In genomic region chr16:15141586-15141985, GRCh38 we compare ENCODE assay signal across 21 cellular contexts. TPM values are rescaled to one million over a fixed set of nuclear protein-coding genes. Genes with fewer than 3 reads are reported as not detected.
DNase-seq lines count a peak whose midpoint lies in the region; ATAC-seq and TF ChIP-seq lines count a peak whose summit lies in the region.
"Had no signal": no experiment of that assay in that cellular context is flagged by ENCODE, and none has a peak within 500 bp of the region (broad histone marks: within the 10 kb centered on the region; RNA-seq: fewer than 3 reads in every experiment).

No MANE protein-coding gene starts in this region.

- peaks cover 9% of the 10 kb centered on the region for H3K4me1 Mint-ChIP-seq in glutamatergic neuron (ENCODE audit: low read depth, unreplicated experiment)
- peaks cover 5% of the 10 kb centered on the region in 2 donors for H3K4me1 Mint-ChIP-seq in natural killer cell

- H3K27ac ChIP-seq in left ventricle myocardium inferior (replicated peaks) (peak overlapping the region; percentile 51), right atrium auricular region (peak overlapping the region in 1 of 2 donors; percentile 48)
- H3K27ac ChIP-seq: left lung, pancreas, PC-9, SJSA1, thyroid gland had no signal

- TF ChIP-seq CTCF in left ventricle myocardium inferior (IDR thresholded peaks at IDR 0.05; ENCODE audit: borderline replicate concordance) (no peak), right atrium auricular region (IDR thresholded peaks at IDR 0.05) (no peak), glutamatergic neuron (IDR thresholded peaks at IDR 0.05; ENCODE audit: partially characterized antibody, unreplicated experiment) (no peak), natural killer cell (IDR thresholded peaks at IDR 0.05) (no peak)

- intact Hi-C loops in left ventricle myocardium inferior (cut with micrococcal nuclease) = no loop called here
- intact Hi-C loops in natural killer cell (cut with micrococcal nuclease) = no loop called here

- H3K9me3 Mint-ChIP-seq in glutamatergic neuron (ENCODE audit: unreplicated experiment) (peaks cover 3% of the 10 kb centered on the region), natural killer cell (no peaks in the 10 kb centered on the region)
- H3K9me3 Mint-ChIP-seq: CD14-positive monocyte had no signal

- H3K36me3 Mint-ChIP-seq in glutamatergic neuron (ENCODE audit: unreplicated experiment) (no peaks in the 10 kb centered on the region), natural killer cell (no peaks in the 10 kb centered on the region)
- H3K36me3 Mint-ChIP-seq: CD14-positive monocyte had no signal

- no peak for DNase-seq in left ventricle myocardium inferior
- DNase-seq in right atrium auricular region (ENCODE audit: low spot score) = no peak
- no peak for DNase-seq in glutamatergic neuron
- no peak for DNase-seq in natural killer cell
- DNase-seq in amniotic stem cell (lab: John Stamatoyannopoulos, UW) = no peak
- DNase-seq in stimulated activated naive CD8-positive, alpha-beta T cell treated with anti-CD3 and anti-CD28 coated beads, Interleukin-15, Interleukin-2, amounts not matched to agents 100 U/mL and 50 U/mL, for 24 hours = no peak
- DNase-seq: activated CD4-positive, alpha-beta T cell treated with anti-CD3 and anti-CD28 coated beads for 1 hour; DMS153; foreskin melanocyte; NCI-H1417; NCI-H774; PC-9; small intestine; stimulated activated CD4-positive, alpha-beta T cell treated with anti-CD3 and anti-CD28 coated beads, Interleukin-4, amount 100 ng/mL, for 4 hours; thyroid gland had no signal

- H3K4me3 Mint-ChIP-seq in glutamatergic neuron (ENCODE audit: unreplicated experiment) = no peak overlapping the region
- no peak overlapping the region for H3K4me3 Mint-ChIP-seq in natural killer cell
- H3K4me3 Mint-ChIP-seq: CD14-positive monocyte had no signal

- H3K9me3 ChIP-seq in left ventricle myocardium inferior (replicated peaks) = no peaks in the 10 kb centered on the region
- no peaks in the 10 kb centered on the region for H3K9me3 ChIP-seq in right atrium auricular region
- no peaks in the 10 kb centered on the region for H3K9me3 ChIP-seq in skeletal muscle satellite cell (replicated peaks; ENCODE audit: low read length)
- H3K9me3 ChIP-seq: left lung, pancreas, SJSA1, thyroid gland had no signal

- peaks cover 60% of the 10 kb centered on the region for H3K4me1 ChIP-seq in left ventricle myocardium inferior
- H3K4me1 ChIP-seq in right atrium auricular region = peaks cover 0 to 61% of the 10 kb centered on the region in 2 donors
- peaks cover 54% of the 10 kb centered on the region for H3K4me1 ChIP-seq in skeletal muscle satellite cell (ENCODE audit: control insufficient read depth, insufficient read depth, low read length)
- H3K4me1 ChIP-seq: pancreas had no signal

- no peak overlapping the region for H3K9ac ChIP-seq in skeletal muscle satellite cell (ENCODE audit: low read depth, low read length)

- H3K36me3 ChIP-seq in left ventricle myocardium inferior (no peaks in the 10 kb centered on the region), right atrium auricular region (no peaks in the 10 kb centered on the region), skeletal muscle satellite cell (ENCODE audit: insufficient read depth, low read length) (no peaks in the 10 kb centered on the region)
- H3K36me3 ChIP-seq: left lung, pancreas, SJSA1, thyroid gland had no signal

- no peaks in the 10 kb centered on the region for H3K27me3 ChIP-seq in left ventricle myocardium inferior (ENCODE audit: low read depth)
- H3K27me3 ChIP-seq in right atrium auricular region = no peaks in the 10 kb centered on the region
- no peaks in the 10 kb centered on the region for H3K27me3 ChIP-seq in skeletal muscle satellite cell (ENCODE audit: control insufficient read depth, insufficient read depth, low read length)
- H3K27me3 ChIP-seq: left lung, pancreas, SJSA1, thyroid gland had no signal

- peak overlapping the region; percentile 59 for H3K27ac Mint-ChIP-seq in glutamatergic neuron (ENCODE audit: unreplicated experiment)
- no peak overlapping the region for H3K27ac Mint-ChIP-seq in natural killer cell
- H3K27ac Mint-ChIP-seq: CD14-positive monocyte had no signal

- ATAC-seq in natural killer cell = no peak
- ATAC-seq in stimulated activated naive CD8-positive, alpha-beta T cell treated with anti-CD3 and anti-CD28 coated beads, Interleukin-15, Interleukin-2, amounts not matched to agents 100 U/mL and 50 U/mL, for 24 hours = no peak
- ATAC-seq in HG03139 (IDR thresholded peaks at IDR 0.05; ENCODE audit: unreplicated experiment) = no peak
- ATAC-seq: left lung had no signal

- H3K4me3 ChIP-seq in left ventricle myocardium inferior (no peak overlapping the region), right atrium auricular region (no peak overlapping the region), skeletal muscle satellite cell (ENCODE audit: low read length) (no peak overlapping the region)
- H3K4me3 ChIP-seq: left lung, pancreas, PC-9, SJSA1, thyroid gland had no signal

- peak overlapping the region; percentile 39 for H3K4me2 ChIP-seq in skeletal muscle satellite cell (ENCODE audit: low read length)
- H3K4me2 ChIP-seq: PC-9 had no signal

- H3K27me3 Mint-ChIP-seq in glutamatergic neuron (ENCODE audit: unreplicated experiment) (peaks cover 2% of the 10 kb centered on the region), natural killer cell (ENCODE audit: low read depth in 2 of 2) (no peaks in the 10 kb centered on the region)

RNA-seq across cellular contexts. Expression of gene RRN3, which starts 47.5 kb away (rescaled TPM):
- total RNA-seq in left ventricle myocardium inferior = 24.4 TPM
- 10 to 100 TPM; 12.9 to 16.9 TPM for total RNA-seq in right atrium auricular region
- 50.0 TPM for total RNA-seq in glutamatergic neuron (ENCODE audit: unreplicated experiment)
- total RNA-seq in skeletal muscle satellite cell (2012; rRNA removed) = 29.7 and 37.5 TPM in 2 replicates
- 10 to 100 TPM; 40.8 to 45.3 (median 43.4) TPM for total RNA-seq in natural killer cell
